In genomic region chr6:45127185-45127584, GRCh38 we compare ENCODE assay signal across 34 cellular contexts.
"Had no signal": no experiment of that assay in that cellular context is flagged by ENCODE, and none has a peak within 500 bp of the region (broad histone marks: within the 10 kb centered on the region; RNA-seq: fewer than 3 reads in every experiment).

No MANE protein-coding gene starts in this region.

- FAIRE-seq: astrocyte, bronchial epithelial cell had no signal

- H3K4me3 ChIP-seq: adrenal gland, ascending aorta, body of pancreas, breast epithelium, cardiac muscle cell had no signal

- DNase-seq: activated effector memory CD4-positive, alpha-beta T cell treated with anti-CD3 and anti-CD28 coated beads, Interleukin-2, amount 50 U/mL, for 16 hours; activated effector memory CD4-positive, alpha-beta T cell treated with Interleukin-2 at 50 U/mL for 16 hours; activated gamma-delta T cell; activated gamma-delta T cell treated with Interleukin-2 at 50 U/mL for 16 hours; activated naive CD4-positive, alpha-beta T cell; activated naive CD4-positive, alpha-beta T cell treated with anti-CD3 and anti-CD28 coated beads for 36 hours; activated naive CD4-positive, alpha-beta T cell treated with anti-CD3 and anti-CD28 coated beads, Interleukin-2, amount 10 ng/mL, durations not matched to agents 7 days and 5 days; activated naive CD4-positive, alpha-beta T cell treated with anti-CD3 and anti-CD28 coated beads, Interleukin-2, amount 50 U/mL, for 16 hours; activated naive CD4-positive, alpha-beta T cell treated with Interleukin-2 at 50 U/mL for 16 hours; activated naive CD8-positive, alpha-beta T cell treated with anti-CD3 and anti-CD28 coated beads for 36 hours; activated naive CD8-positive, alpha-beta T cell treated with anti-CD3 and anti-CD28 coated beads, Interleukin-2, amount 10 ng/mL, durations not matched to agents 7 days and 5 days; activated naive CD8-positive, alpha-beta T cell treated with anti-CD3 and anti-CD28 coated beads, Interleukin-2, amount 50 U/mL, for 24 hours; activated T-cell treated with anti-CD3 and anti-CD28 coated beads, Interleukin-2, amount 50 U/mL, for 1 hour; activated T-cell treated with anti-CD3 and anti-CD28 coated beads, Interleukin-2, amount 50 U/mL, for 24 hours; activated T-cell treated with anti-CD3 and anti-CD28 coated beads, Interleukin-2, amount 50 U/mL, for 4 hours; activated T-cell treated with anti-CD3 and anti-CD28 coated beads, Interleukin-2, amount 50 U/mL, for 48 hours; activated T-cell treated with anti-CD3 and anti-CD28 coated beads, Interleukin-2, amount 50 U/mL, for 72 hours; adrenal gland; amniotic stem cell; amygdala; anterior cingulate cortex; aorta; body of pancreas; brain microvascular endothelial cell; caudate nucleus; central memory CD4-positive, alpha-beta T cell; cerebellar nuclear complex had no signal

- ATAC-seq: activated naive CD4-positive, alpha-beta T cell treated with anti-CD3 and anti-CD28 coated beads, Interleukin-2, amount 50 U/mL, for 72 hours; activated naive CD8-positive, alpha-beta T cell treated with anti-CD3 and anti-CD28 coated beads, Interleukin-2, amount 50 U/mL, for 24 hours; activated T-cell treated with anti-CD3 and anti-CD28 coated beads, Interleukin-2, amount 50 U/mL, for 4 hours; activated T-cell treated with anti-CD3 and anti-CD28 coated beads, Interleukin-2, amount 50 U/mL, for 72 hours; activated T-helper 17 cell treated with anti-CD3 and anti-CD28 coated beads, Interleukin-2, amount 50 U/mL, for 72 hours; body of pancreas had no signal

- H3K9me3 ChIP-seq: adrenal gland, ascending aorta, body of pancreas, breast epithelium had no signal

- H3K36me3 ChIP-seq: adrenal gland, ascending aorta, brain microvascular endothelial cell, breast epithelium, cardiac muscle cell had no signal

- H3K27ac ChIP-seq: adrenal gland, ascending aorta, body of pancreas, brain microvascular endothelial cell, breast epithelium, cardiac muscle cell had no signal

- H3K27me3 ChIP-seq: adrenal gland, ascending aorta, body of pancreas, brain microvascular endothelial cell, breast epithelium, cardiac muscle cell had no signal

- H3K4me1 ChIP-seq: ascending aorta, body of pancreas, breast epithelium had no signal
